8 cellular contexts compared by ENCODE assay signal in the genomic region with DNA sequence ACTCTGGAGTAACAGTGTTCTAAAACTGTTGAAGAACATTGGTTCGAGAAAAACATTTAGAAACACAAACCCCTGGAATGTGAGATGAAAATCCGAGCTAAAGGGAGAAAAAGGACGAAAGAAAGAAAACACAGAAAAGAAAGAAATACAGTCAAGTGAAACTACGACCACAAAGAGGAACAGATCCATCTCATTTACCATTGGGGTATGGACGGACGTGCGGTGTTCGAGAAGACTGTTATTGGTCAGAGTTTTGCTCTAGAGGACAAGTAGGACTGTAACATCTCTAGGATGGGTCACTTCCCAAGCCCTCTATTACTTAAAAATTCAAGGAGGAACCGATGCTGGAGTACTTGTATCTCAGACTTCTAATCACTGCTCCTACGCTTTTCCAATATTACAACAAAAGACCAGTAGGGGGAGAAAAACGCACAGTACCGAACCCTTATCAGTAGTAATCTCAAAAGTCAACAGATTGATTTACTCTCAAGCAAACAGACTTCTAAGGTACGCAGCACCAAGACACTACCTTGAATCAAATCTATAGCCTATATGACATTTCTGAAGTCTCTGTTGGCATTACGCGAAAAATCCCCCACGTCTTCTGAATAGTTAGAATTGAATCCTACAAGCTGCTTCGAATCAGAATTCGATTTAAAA. TPM values are rescaled to one million over a fixed set of nuclear protein-coding genes. Genes with fewer than 3 reads are reported as not detected.
A peak's percentile ranks its signal among the peaks of the same experiment; 100 is the strongest.
DNase-seq lines count a peak whose midpoint lies in the region; ATAC-seq and TF ChIP-seq lines count a peak whose summit lies in the region.

No MANE protein-coding gene starts in this region.

- no peak for TF ChIP-seq EP300 in tibial nerve (IDR thresholded peaks at IDR 0.05)

- intact Hi-C loops in lower lobe of right lung (cut with DNase I), result no loop called here

- no peaks in the 10 kb centered on the region for H3K27me3 ChIP-seq in GM06990 (replicated peaks; ENCODE audit: control insufficient read depth, insufficient read depth, low read length)
- H3K27me3 ChIP-seq in effector memory CD4-positive, alpha-beta T cell (replicated peaks; ENCODE audit: control insufficient read depth, insufficient read depth, low read length, poor library complexity, severe bottlenecking), result no peaks in the 10 kb centered on the region
- H3K27me3 ChIP-seq in lower lobe of right lung (ENCODE audit: low read depth), result no peaks in the 10 kb centered on the region
- no peaks in the 10 kb centered on the region for H3K27me3 ChIP-seq in tibial nerve

- TF ChIP-seq CTCF in GM06990 (IDR thresholded peaks at IDR 0.05; ENCODE audit: insufficient read depth, low read length, poor library complexity, severe bottlenecking), result peak; percentile 31
- TF ChIP-seq CTCF in lower lobe of right lung (IDR thresholded peaks at IDR 0.05), result peak; percentile 65
- peak; percentile 58 to 84 (median 63) for TF ChIP-seq CTCF in tibial nerve (IDR thresholded peaks at IDR 0.05)

- H3K4me1 ChIP-seq in effector memory CD4-positive, alpha-beta T cell (ENCODE audit: control insufficient read depth, insufficient read depth, low read length, poor library complexity, severe bottlenecking), result peaks cover 9% of the 10 kb centered on the region
- H3K4me1 ChIP-seq in lower lobe of right lung (peaks cover 22% of the 10 kb centered on the region), tibial nerve (peaks cover 0 to 33% (median 7%) of the 10 kb centered on the region in 4 donors)

- WGBS in tibial nerve, 2 donors, result 1 to 2% methylated on average over 18 of the region's 18 CpGs

- no peak for TF ChIP-seq POLR2A in tibial nerve (IDR thresholded peaks at IDR 0.05)

- in situ Hi-C loops in ACHN (cut with HindIII; ENCODE audit: low pct_ligation_motif_present, low pct_unique_long_range_greater_than_20kb, low sequenced_read_pairs), result no loop called here

- peak overlapping the region; percentile 98 for H3K27ac ChIP-seq in effector memory CD4-positive, alpha-beta T cell (ENCODE audit: insufficient read depth, low read length, poor library complexity, severe bottlenecking)
- H3K27ac ChIP-seq in lower lobe of right lung (peak overlapping the region; percentile 98), tibial nerve (peak overlapping the region; percentile 87 to 99 (median 98))

- H3K9me3 ChIP-seq in effector memory CD4-positive, alpha-beta T cell (ENCODE audit: control insufficient read depth, low read length), result no peaks in the 10 kb centered on the region
- no peaks in the 10 kb centered on the region for H3K9me3 ChIP-seq in lower lobe of right lung
- no peaks in the 10 kb centered on the region for H3K9me3 ChIP-seq in tibial nerve

- H3K36me3 ChIP-seq in GM06990 (ENCODE audit: control insufficient read depth, insufficient read depth, low read length) (no peaks in the 10 kb centered on the region), lower lobe of right lung (no peaks in the 10 kb centered on the region), tibial nerve (no peaks in the 10 kb centered on the region)
- no peaks in the 10 kb centered on the region for H3K36me3 ChIP-seq in effector memory CD4-positive, alpha-beta T cell (ENCODE audit: control insufficient read depth, insufficient read depth, low read length)

- DNase-seq in ACHN (peak; percentile 67), GM06990 (ENCODE audit: extremely low read depth, insufficient read length) (peak; percentile 63), NCI-H1105 (lab: John Stamatoyannopoulos, UW) (peak; percentile 70), lower lobe of right lung (no peak), tibial nerve (ENCODE audit: low spot score in 2 of 2) (peak in 1 of 2 donors; percentile 49)
- DNase-seq in effector memory CD4-positive, alpha-beta T cell, result peak in 1 of 3 donors; percentile 6

- ATAC-seq in HG02678 (IDR thresholded peaks at IDR 0.05; ENCODE audit: unreplicated experiment) (peak; percentile 23), SK-N-SH treated with all-trans-retinoic acid at 6 μM for 48 hours (peak; percentile 65), lower lobe of right lung (peak; percentile 65 to 74)

- H3K4me3 ChIP-seq in GM06990 (replicated peaks; ENCODE audit: low read depth, low read length) (peak overlapping the region; percentile 90), lower lobe of right lung (peak overlapping the region; percentile 94), tibial nerve (peak overlapping the region; percentile 54 to 100 (median 88))
- H3K4me3 ChIP-seq in effector memory CD4-positive, alpha-beta T cell (ENCODE audit: insufficient read depth, low read depth, low read length, poor library complexity, severe bottlenecking), result peak overlapping the region; percentile 83

TF ChIP-seq in SK-N-SH treated with all-trans-retinoic acid at 6 μM for 48 hours, 23 proteins besides CTCF, POLR2A, EP300 and RAD21:
- no peak for TF ChIP-seq ZC3H10 (CRISPR knock-in tag; IDR thresholded peaks at IDR 0.05)
- TF ChIP-seq, protein P1, sequence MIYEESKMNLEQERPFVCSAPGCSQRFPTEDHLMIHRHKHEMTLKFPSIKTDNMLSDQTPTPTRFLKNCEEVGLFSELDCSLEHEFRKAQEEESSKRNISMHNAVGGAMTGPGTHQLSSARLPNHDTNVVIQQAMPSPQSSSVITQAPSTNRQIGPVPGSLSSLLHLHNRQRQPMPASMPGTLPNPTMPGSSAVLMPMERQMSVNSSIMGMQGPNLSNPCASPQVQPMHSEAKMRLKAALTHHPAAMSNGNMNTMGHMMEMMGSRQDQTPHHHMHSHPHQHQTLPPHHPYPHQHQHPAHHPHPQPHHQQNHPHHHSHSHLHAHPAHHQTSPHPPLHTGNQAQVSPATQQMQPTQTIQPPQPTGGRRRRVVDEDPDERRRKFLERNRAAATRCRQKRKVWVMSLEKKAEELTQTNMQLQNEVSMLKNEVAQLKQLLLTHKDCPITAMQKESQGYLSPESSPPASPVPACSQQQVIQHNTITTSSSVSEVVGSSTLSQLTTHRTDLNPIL (CRISPR knock-in tag; IDR thresholded peaks at IDR 0.05; ENCODE audit: low read depth), result no peak
- peak; percentile 78; the same call in 1 of the 2 replicates for TF ChIP-seq ZFP3 (CRISPR knock-in tag; IDR thresholded peaks at IDR 0.05)
- TF ChIP-seq ZNF70 (CRISPR knock-in tag; IDR thresholded peaks at IDR 0.05), result no peak
- TF ChIP-seq GLIS3 (CRISPR knock-in tag; IDR thresholded peaks at IDR 0.05), result no peak
- TF ChIP-seq CSDC2 (CRISPR knock-in tag; IDR thresholded peaks at IDR 0.05), result no peak
- no peak for TF ChIP-seq OSR1 (CRISPR knock-in tag; IDR thresholded peaks at IDR 0.05)

RNA-seq across cellular contexts. Expression of gene PIK3CA, which starts 1.1 kb away (rescaled TPM):
- total RNA-seq in lower lobe of right lung, result 33.5 TPM
- total RNA-seq in tibial nerve, result 10 to 100 TPM; 30.0 to 45.2 (median 39.1) TPM
